1 cellular context compared by ENCODE assay signal in the genomic region with DNA sequence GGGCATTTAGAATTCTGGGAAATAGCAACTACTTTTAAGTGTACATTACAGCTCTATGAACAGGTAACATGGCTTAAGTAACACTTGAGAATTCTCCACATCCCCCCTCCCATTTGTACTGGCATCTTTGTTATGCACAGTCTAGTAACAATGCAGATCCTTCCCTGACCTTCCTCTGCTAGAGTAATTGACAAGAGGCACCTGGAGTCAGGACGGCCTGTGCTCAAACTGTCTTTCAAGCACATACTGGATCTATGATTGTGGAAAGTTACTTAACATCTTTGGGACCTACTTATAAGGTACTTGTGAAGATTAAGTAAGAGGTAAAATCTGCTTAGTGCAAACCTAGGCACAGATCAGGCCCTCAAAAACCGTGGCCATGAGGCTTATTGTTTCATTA.
TF ChIP-seq lines count a peak whose summit lies in the region.

No MANE protein-coding gene starts in this region.

TF ChIP-seq in GM23338, 12 proteins besides CTCF, POLR2A, EP300 and RAD21 (continued from another document):
- TF ChIP-seq ZNF462 (CRISPR knock-in tag; IDR thresholded peaks at IDR 0.05) (no peak), STAT1 (IDR thresholded peaks at IDR 0.05; ENCODE audit: unreplicated experiment) (no peak), EZH2phosphoT487 (IDR thresholded peaks at IDR 0.05; ENCODE audit: unreplicated experiment) (no peak), JUNB (IDR thresholded peaks at IDR 0.05; ENCODE audit: unreplicated experiment) (no peak)
